Comparison of ENCODE assay signal across 17 cellular contexts in genomic region chr10:88127266-88127665, GRCh38.
"Had no signal": no experiment of that assay in that cellular context is flagged by ENCODE, and none has a peak within 500 bp of the region (broad histone marks: within the 10 kb centered on the region; RNA-seq: fewer than 3 reads in every experiment).

No MANE protein-coding gene starts in this region.

- H3K27me3 ChIP-seq: heart left ventricle, right lobe of liver, spleen, tibial artery, upper lobe of left lung, uterus had no signal

- H3K4me1 ChIP-seq: right lobe of liver, uterus had no signal

- H3K9me3 ChIP-seq: heart left ventricle, psoas muscle, right lobe of liver, spleen, tibial artery, upper lobe of left lung, uterus had no signal

- H3K36me3 ChIP-seq: heart left ventricle, right lobe of liver, spleen, tibial artery, upper lobe of left lung, uterus had no signal

- H3K4me3 ChIP-seq: heart left ventricle, psoas muscle, right lobe of liver, spleen, tibial artery, upper lobe of left lung, uterus had no signal

- DNase-seq: effector memory CD4-positive, alpha-beta T cell; heart left ventricle; hippocampal formation; kidney glomerular epithelial cell; mesendoderm; naive thymus-derived CD4-positive, alpha-beta T cell; nephron progenitor cell; psoas muscle; retina; right lobe of liver; spleen; stimulated activated CD4-positive, alpha-beta T cell treated with anti-CD3 and anti-CD28 coated beads, Interleukin-15, amount 100 ng/mL, for 24 hours; stimulated activated CD4-positive, alpha-beta T cell treated with anti-CD3 and anti-CD28 coated beads, Interleukin-1b, Interleukin-23, amount 100 ng/mL, for 48 hours; stimulated activated CD4-positive, alpha-beta T cell treated with anti-CD3 and anti-CD28 coated beads, Interleukin-4, amount 100 ng/mL, for 24 hours; tibial artery; upper lobe of left lung; uterus had no signal
